1 cellular context compared by ENCODE assay signal in the genomic region with DNA sequence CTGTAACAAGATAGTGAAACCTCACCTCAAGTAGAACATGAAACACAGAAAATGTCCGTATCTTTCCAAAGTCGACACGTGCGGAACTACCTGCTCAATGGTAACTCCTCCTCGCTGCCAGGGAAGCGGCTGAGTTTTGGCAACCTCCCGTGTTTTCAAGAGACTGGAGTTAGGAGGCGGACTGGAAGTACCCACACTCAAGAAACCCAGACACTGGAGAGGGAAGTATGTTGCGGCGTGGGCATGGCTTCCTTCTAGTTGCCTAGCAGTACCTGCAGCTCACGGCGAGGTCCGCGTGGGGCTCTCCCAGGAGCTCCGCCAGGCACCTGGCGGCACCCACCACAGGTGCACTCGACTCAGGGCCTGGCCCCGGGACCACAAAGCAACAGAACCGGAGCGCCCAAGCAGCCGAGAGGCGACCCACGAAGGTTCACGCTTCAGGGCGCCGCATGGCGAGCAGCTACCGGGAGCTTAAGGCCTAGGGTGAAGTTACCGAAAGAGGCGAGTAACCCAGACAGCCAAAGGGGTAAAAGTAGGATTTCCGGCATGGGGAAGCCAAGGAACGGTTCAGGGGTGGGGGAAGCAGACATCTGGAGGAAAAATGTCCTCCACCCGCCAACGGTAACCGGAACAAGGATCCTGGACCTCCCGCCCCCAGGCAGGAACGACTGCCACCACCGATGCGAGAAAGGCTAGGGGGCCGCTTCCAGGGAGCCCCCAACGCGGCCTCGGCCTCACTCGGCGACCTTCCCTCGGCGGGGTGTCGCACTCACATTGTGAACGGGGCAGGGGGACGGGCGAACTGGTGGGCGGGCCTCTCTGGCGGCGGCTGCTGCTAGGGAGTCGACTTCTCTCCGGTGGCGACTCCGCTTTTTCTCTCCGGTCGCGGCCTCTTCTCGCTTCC.
A peak's percentile ranks its signal among the peaks of the same experiment; 100 is the strongest.
TF ChIP-seq lines count a peak whose summit lies in the region.

No MANE protein-coding gene starts in this region.

TF ChIP-seq in HepG2, 621 proteins besides CTCF, POLR2A, EP300 and RAD21 (continued from another document and continues in another):
- TF ChIP-seq, protein P1, sequence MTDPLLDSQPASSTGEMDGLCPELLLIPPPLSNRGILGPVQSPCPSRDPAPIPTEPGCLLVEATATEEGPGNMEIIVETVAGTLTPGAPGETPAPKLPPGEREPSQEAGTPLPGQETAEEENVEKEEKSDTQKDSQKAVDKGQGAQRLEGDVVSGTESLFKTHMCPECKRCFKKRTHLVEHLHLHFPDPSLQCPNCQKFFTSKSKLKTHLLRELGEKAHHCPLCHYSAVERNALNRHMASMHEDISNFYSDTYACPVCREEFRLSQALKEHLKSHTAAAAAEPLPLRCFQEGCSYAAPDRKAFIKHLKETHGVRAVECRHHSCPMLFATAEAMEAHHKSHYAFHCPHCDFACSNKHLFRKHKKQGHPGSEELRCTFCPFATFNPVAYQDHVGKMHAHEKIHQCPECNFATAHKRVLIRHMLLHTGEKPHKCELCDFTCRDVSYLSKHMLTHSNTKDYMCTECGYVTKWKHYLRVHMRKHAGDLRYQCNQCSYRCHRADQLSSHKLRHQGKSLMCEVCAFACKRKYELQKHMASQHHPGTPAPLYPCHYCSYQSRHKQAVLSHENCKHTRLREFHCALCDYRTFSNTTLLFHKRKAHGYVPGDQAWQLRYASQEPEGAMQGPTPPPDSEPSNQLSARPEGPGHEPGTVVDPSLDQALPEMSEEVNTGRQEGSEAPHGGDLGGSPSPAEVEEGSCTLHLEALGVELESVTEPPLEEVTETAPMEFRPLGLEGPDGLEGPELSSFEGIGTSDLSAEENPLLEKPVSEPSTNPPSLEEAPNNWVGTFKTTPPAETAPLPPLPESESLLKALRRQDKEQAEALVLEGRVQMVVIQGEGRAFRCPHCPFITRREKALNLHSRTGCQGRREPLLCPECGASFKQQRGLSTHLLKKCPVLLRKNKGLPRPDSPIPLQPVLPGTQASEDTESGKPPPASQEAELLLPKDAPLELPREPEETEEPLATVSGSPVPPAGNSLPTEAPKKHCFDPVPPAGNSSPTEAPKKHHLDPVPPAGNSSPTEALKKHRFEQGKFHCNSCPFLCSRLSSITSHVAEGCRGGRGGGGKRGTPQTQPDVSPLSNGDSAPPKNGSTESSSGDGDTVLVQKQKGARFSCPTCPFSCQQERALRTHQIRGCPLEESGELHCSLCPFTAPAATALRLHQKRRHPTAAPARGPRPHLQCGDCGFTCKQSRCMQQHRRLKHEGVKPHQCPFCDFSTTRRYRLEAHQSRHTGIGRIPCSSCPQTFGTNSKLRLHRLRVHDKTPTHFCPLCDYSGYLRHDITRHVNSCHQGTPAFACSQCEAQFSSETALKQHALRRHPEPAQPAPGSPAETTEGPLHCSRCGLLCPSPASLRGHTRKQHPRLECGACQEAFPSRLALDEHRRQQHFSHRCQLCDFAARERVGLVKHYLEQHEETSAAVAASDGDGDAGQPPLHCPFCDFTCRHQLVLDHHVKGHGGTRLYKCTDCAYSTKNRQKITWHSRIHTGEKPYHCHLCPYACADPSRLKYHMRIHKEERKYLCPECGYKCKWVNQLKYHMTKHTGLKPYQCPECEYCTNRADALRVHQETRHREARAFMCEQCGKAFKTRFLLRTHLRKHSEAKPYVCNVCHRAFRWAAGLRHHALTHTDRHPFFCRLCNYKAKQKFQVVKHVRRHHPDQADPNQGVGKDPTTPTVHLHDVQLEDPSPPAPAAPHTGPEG (CRISPR knock-in tag; IDR thresholded peaks at IDR 0.05), result peak; percentile 15; the same call in 1 of the 2 replicates
- TF ChIP-seq ETV5 (CRISPR knock-in tag; IDR thresholded peaks at IDR 0.05; ENCODE audit: borderline replicate concordance) (no peak), SIN3A (IDR thresholded peaks at IDR 0.05; ENCODE audit: borderline replicate concordance, low read depth, low read length) (peak; percentile 13; the same call in 1 of the 2 replicates), MBD4 (IDR thresholded peaks at IDR 0.05; ENCODE audit: borderline replicate concordance, low read length) (no peak), SNAI1 (CRISPR knock-in tag; IDR thresholded peaks at IDR 0.05; ENCODE audit: borderline replicate concordance) (peak; percentile 75; the same call in 1 of the 2 replicates), ZNF138 (CRISPR knock-in tag; IDR thresholded peaks at IDR 0.05; ENCODE audit: low read depth) (no peak), ZNF781 (CRISPR knock-in tag; IDR thresholded peaks at IDR 0.05; ENCODE audit: borderline replicate concordance, not compliant biosample characterization) (peak; percentile 86), ZNF713 (CRISPR knock-in tag; IDR thresholded peaks at IDR 0.05) (no peak), ZNF724P (CRISPR knock-in tag; IDR thresholded peaks at IDR 0.05; ENCODE audit: borderline replicate concordance) (0 out of 2 replicates have a peak, but pooled peaks have one; percentile 5), RORA (CRISPR knock-in tag; IDR thresholded peaks at IDR 0.05) (no peak), SSRP1 (CRISPR knock-in tag; IDR thresholded peaks at IDR 0.05) (no peak), TRIM24 (CRISPR knock-in tag; IDR thresholded peaks at IDR 0.05) (no peak), ZNF879 (CRISPR knock-in tag; IDR thresholded peaks at IDR 0.05) (no peak), CCDC6 (CRISPR knock-in tag; IDR thresholded peaks at IDR 0.05) (no peak), ZNF446 (CRISPR knock-in tag; IDR thresholded peaks at IDR 0.05) (0 out of 2 replicates have a peak, but pooled peaks have one; percentile 16), ZBTB3 (CRISPR knock-in tag; IDR thresholded peaks at IDR 0.05; ENCODE audit: borderline replicate concordance, low read depth) (no peak)
- TF ChIP-seq, protein P2, sequence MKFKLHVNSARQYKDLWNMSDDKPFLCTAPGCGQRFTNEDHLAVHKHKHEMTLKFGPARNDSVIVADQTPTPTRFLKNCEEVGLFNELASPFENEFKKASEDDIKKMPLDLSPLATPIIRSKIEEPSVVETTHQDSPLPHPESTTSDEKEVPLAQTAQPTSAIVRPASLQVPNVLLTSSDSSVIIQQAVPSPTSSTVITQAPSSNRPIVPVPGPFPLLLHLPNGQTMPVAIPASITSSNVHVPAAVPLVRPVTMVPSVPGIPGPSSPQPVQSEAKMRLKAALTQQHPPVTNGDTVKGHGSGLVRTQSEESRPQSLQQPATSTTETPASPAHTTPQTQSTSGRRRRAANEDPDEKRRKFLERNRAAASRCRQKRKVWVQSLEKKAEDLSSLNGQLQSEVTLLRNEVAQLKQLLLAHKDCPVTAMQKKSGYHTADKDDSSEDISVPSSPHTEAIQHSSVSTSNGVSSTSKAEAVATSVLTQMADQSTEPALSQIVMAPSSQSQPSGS (CRISPR knock-in tag; IDR thresholded peaks at IDR 0.05), result no peak
- TF ChIP-seq, protein P3, sequence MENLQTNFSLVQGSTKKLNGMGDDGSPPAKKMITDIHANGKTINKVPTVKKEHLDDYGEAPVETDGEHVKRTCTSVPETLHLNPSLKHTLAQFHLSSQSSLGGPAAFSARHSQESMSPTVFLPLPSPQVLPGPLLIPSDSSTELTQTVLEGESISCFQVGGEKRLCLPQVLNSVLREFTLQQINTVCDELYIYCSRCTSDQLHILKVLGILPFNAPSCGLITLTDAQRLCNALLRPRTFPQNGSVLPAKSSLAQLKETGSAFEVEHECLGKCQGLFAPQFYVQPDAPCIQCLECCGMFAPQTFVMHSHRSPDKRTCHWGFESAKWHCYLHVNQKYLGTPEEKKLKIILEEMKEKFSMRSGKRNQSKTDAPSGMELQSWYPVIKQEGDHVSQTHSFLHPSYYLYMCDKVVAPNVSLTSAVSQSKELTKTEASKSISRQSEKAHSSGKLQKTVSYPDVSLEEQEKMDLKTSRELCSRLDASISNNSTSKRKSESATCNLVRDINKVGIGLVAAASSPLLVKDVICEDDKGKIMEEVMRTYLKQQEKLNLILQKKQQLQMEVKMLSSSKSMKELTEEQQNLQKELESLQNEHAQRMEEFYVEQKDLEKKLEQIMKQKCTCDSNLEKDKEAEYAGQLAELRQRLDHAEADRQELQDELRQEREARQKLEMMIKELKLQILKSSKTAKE (CRISPR knock-in tag; IDR thresholded peaks at IDR 0.05; ENCODE audit: borderline replicate concordance), result no peak
- TF ChIP-seq, protein P4, sequence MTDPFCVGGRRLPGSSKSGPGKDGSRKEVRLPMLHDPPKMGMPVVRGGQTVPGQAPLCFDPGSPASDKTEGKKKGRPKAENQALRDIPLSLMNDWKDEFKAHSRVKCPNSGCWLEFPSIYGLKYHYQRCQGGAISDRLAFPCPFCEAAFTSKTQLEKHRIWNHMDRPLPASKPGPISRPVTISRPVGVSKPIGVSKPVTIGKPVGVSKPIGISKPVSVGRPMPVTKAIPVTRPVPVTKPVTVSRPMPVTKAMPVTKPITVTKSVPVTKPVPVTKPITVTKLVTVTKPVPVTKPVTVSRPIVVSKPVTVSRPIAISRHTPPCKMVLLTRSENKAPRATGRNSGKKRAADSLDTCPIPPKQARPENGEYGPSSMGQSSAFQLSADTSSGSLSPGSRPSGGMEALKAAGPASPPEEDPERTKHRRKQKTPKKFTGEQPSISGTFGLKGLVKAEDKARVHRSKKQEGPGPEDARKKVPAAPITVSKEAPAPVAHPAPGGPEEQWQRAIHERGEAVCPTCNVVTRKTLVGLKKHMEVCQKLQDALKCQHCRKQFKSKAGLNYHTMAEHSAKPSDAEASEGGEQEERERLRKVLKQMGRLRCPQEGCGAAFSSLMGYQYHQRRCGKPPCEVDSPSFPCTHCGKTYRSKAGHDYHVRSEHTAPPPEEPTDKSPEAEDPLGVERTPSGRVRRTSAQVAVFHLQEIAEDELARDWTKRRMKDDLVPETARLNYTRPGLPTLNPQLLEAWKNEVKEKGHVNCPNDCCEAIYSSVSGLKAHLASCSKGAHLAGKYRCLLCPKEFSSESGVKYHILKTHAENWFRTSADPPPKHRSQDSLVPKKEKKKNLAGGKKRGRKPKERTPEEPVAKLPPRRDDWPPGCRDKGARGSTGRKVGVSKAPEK (CRISPR knock-in tag; IDR thresholded peaks at IDR 0.05; ENCODE audit: borderline replicate concordance), result peak; percentile 39; the same call in 1 of the 2 replicates
- TF ChIP-seq, protein P5, sequence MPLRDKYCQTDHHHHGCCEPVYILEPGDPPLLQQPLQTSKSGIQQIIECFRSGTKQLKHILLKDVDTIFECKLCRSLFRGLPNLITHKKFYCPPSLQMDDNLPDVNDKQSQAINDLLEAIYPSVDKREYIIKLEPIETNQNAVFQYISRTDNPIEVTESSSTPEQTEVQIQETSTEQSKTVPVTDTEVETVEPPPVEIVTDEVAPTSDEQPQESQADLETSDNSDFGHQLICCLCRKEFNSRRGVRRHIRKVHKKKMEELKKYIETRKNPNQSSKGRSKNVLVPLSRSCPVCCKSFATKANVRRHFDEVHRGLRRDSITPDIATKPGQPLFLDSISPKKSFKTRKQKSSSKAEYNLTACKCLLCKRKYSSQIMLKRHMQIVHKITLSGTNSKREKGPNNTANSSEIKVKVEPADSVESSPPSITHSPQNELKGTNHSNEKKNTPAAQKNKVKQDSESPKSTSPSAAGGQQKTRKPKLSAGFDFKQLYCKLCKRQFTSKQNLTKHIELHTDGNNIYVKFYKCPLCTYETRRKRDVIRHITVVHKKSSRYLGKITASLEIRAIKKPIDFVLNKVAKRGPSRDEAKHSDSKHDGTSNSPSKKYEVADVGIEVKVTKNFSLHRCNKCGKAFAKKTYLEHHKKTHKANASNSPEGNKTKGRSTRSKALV (CRISPR knock-in tag; IDR thresholded peaks at IDR 0.05), result 0 out of 2 replicates have a peak, but pooled peaks have one; percentile 48
- TF ChIP-seq, protein P6, sequence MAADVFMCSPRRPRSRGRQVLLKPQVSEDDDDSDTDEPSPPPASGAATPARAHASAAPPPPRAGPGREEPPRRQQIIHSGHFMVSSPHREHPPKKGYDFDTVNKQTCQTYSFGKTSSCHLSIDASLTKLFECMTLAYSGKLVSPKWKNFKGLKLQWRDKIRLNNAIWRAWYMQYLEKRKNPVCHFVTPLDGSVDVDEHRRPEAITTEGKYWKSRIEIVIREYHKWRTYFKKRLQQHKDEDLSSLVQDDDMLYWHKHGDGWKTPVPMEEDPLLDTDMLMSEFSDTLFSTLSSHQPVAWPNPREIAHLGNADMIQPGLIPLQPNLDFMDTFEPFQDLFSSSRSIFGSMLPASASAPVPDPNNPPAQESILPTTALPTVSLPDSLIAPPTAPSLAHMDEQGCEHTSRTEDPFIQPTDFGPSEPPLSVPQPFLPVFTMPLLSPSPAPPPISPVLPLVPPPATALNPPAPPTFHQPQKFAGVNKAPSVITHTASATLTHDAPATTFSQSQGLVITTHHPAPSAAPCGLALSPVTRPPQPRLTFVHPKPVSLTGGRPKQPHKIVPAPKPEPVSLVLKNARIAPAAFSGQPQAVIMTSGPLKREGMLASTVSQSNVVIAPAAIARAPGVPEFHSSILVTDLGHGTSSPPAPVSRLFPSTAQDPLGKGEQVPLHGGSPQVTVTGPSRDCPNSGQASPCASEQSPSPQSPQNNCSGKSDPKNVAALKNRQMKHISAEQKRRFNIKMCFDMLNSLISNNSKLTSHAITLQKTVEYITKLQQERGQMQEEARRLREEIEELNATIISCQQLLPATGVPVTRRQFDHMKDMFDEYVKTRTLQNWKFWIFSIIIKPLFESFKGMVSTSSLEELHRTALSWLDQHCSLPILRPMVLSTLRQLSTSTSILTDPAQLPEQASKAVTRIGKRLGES (CRISPR knock-in tag; IDR thresholded peaks at IDR 0.05; ENCODE audit: borderline replicate concordance), result 0 out of 2 replicates have a peak, but pooled peaks have one; percentile 33
- TF ChIP-seq, protein P7, sequence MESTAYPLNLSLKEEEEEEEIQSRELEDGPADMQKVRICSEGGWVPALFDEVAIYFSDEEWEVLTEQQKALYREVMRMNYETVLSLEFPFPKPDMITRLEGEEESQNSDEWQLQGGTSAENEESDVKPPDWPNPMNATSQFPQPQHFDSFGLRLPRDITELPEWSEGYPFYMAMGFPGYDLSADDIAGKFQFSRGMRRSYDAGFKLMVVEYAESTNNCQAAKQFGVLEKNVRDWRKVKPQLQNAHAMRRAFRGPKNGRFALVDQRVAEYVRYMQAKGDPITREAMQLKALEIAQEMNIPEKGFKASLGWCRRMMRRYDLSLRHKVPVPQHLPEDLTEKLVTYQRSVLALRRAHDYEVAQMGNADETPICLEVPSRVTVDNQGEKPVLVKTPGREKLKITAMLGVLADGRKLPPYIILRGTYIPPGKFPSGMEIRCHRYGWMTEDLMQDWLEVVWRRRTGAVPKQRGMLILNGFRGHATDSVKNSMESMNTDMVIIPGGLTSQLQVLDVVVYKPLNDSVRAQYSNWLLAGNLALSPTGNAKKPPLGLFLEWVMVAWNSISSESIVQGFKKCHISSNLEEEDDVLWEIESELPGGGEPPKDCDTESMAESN (CRISPR knock-in tag; conservative IDR thresholded peaks at IDR 0.05), result peak; percentile 41; the same call in 1 of the 2 replicates
- TF ChIP-seq, protein P8, sequence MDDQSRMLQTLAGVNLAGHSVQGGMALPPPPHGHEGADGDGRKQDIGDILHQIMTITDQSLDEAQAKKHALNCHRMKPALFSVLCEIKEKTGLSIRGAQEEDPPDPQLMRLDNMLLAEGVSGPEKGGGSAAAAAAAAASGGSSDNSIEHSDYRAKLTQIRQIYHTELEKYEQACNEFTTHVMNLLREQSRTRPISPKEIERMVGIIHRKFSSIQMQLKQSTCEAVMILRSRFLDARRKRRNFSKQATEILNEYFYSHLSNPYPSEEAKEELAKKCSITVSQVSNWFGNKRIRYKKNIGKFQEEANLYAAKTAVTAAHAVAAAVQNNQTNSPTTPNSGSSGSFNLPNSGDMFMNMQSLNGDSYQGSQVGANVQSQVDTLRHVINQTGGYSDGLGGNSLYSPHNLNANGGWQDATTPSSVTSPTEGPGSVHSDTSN (CRISPR knock-in tag; IDR thresholded peaks at IDR 0.05; ENCODE audit: borderline replicate concordance), result 0 out of 2 replicates have a peak, but pooled peaks have one; percentile 70
- TF ChIP-seq, protein P9, sequence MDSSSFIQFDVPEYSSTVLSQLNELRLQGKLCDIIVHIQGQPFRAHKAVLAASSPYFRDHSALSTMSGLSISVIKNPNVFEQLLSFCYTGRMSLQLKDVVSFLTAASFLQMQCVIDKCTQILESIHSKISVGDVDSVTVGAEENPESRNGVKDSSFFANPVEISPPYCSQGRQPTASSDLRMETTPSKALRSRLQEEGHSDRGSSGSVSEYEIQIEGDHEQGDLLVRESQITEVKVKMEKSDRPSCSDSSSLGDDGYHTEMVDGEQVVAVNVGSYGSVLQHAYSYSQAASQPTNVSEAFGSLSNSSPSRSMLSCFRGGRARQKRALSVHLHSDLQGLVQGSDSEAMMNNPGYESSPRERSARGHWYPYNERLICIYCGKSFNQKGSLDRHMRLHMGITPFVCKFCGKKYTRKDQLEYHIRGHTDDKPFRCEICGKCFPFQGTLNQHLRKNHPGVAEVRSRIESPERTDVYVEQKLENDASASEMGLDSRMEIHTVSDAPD (CRISPR knock-in tag; IDR thresholded peaks at IDR 0.05), result 0 out of 2 replicates have a peak, but pooled peaks have one; percentile 10
